ENCODE assay signal across 8 cellular contexts in genomic region chr1:93909146-93910050, GRCh38. TPM values are rescaled to one million over a fixed set of nuclear protein-coding genes. Genes with fewer than 3 reads are reported as not detected.
DNase-seq lines count a peak whose midpoint lies in the region; ATAC-seq and TF ChIP-seq lines count a peak whose summit lies in the region.

Gene GCLM (minus strand): TSS chr1:93909430. CDS start chr1:93909163, 267 bp downstream.

- peak; percentile 90 for ATAC-seq in GM19468 (IDR thresholded peaks at IDR 0.05; ENCODE audit: extremely low read depth, unreplicated experiment)

- no peaks in the 10 kb centered on the region for H3K4me1 ChIP-seq in Caco-2

- DNase-seq in Caco-2 (peak; percentile 86 to 91), HS-5 (ENCODE audit: low read depth) (peak; percentile 82), NOMO-1 treated with dmso at 0.1 percent for 144 hours (lab: John Stamatoyannopoulos, UW; ENCODE audit: unreplicated experiment) (peak; percentile 91), endothelial cell (ENCODE audit: low spot score) (peak; percentile 97), mesothelial cell of epicardium (ENCODE audit: low spot score in 2 of 2, unreplicated experiment in 2 of 2) (peak; percentile 86 to 95)
- DNase-seq in activated CD8-positive, alpha-beta memory T cell treated with anti-CD3 and anti-CD28 coated beads, Interleukin-2, amount 50 U/mL, for 24 hours (ENCODE audit: extremely low read depth), result peak; percentile 66
- peak; percentile 84 to 86 for DNase-seq in stimulated activated CD8-positive, alpha-beta memory T cell treated with anti-CD3 and anti-CD28 coated beads, Interleukin-15, amount 100 ng/mL, for 48 hours (ENCODE audit: low read depth in 2 of 2)

- H3K27ac Mint-ChIP-seq in Caco-2 (ENCODE audit: unreplicated experiment) (peak within 1 kb of the TSS; percentile 22), endothelial cell (ENCODE audit: unreplicated experiment) (peak within 1 kb of the TSS; percentile 86), mesothelial cell of epicardium (peak within 1 kb of the TSS; percentile 87)

- H3K9me3 Mint-ChIP-seq in Caco-2 (ENCODE audit: unreplicated experiment) (no peaks in the 10 kb centered on the region), endothelial cell (ENCODE audit: unreplicated experiment) (peaks cover 5% of the 10 kb centered on the region), mesothelial cell of epicardium (peaks cover 8% of the 10 kb centered on the region)

- POLR2A ChIA-PET in Caco-2 (lab: Charles Lee), result interaction anchor here (2.1 kb wide), 1 partner anchor 30 kb away, joined by 6 read pairs; no protein-coding TSS in a partner anchor

- H3K9me3 ChIP-seq in Caco-2, result no peaks in the 10 kb centered on the region

- TF ChIP-seq CTCF in Caco-2 (IDR thresholded peaks at IDR 0.05; ENCODE audit: insufficient read depth in 1 of 2, low read depth in 1 of 2, low read length in 1 of 2, severe bottlenecking in 1 of 2, unreplicated experiment in 1 of 2), result peak; percentile 59 to 76
- TF ChIP-seq CTCF in endothelial cell (IDR thresholded peaks at IDR 0.05; ENCODE audit: unreplicated experiment), result peak; percentile 94
- peak; percentile 75 for TF ChIP-seq CTCF in mesothelial cell of epicardium (IDR thresholded peaks at IDR 0.05; ENCODE audit: unreplicated experiment)

- peak within 1 kb of the TSS; percentile 82 for H3K4me3 Mint-ChIP-seq in Caco-2 (ENCODE audit: unreplicated experiment)
- H3K4me3 Mint-ChIP-seq in endothelial cell (ENCODE audit: unreplicated experiment), result peak within 1 kb of the TSS; percentile 94
- H3K4me3 Mint-ChIP-seq in mesothelial cell of epicardium, result peak within 1 kb of the TSS; percentile 80

- H3K36me3 Mint-ChIP-seq in Caco-2 (ENCODE audit: insufficient read depth, unreplicated experiment) (no peaks in the 10 kb centered on the region), endothelial cell (ENCODE audit: low read depth, unreplicated experiment) (peaks cover 9% of the 10 kb centered on the region), mesothelial cell of epicardium (no peaks in the 10 kb centered on the region)

- CTCF ChIA-PET in Caco-2 (lab: Charles Lee), result no interaction called here

- H3K27me3 ChIP-seq in Caco-2 (replicated peaks; ENCODE audit: control insufficient read depth, insufficient read depth, low read length), result no peaks in the 10 kb centered on the region

- H3K4me3 ChIP-seq in Caco-2 (ENCODE audit: low read depth, low read length), result peak within 1 kb of the TSS; percentile 40

- no peaks in the 10 kb centered on the region for H3K36me3 ChIP-seq in Caco-2 (ENCODE audit: control insufficient read depth, insufficient read depth, low read length)

- intact Hi-C loops in Caco-2 (cut with micrococcal nuclease; ENCODE audit: unreplicated experiment), result loop anchor here (2.0 kb wide), 2 partner anchors 23 to 31 kb away; partner anchors contain the start of gene DNTTIP2

- BruUV-seq in Caco-2 (replicated peaks; lab: Mats Ljungman, UMichigan), result no TSS peak

- H3K27me3 Mint-ChIP-seq in Caco-2 (ENCODE audit: insufficient read depth, unreplicated experiment) (peaks cover 9% of the 10 kb centered on the region), endothelial cell (ENCODE audit: unreplicated experiment) (peaks cover 8% of the 10 kb centered on the region), mesothelial cell of epicardium (ENCODE audit: low read depth) (peaks cover 5% of the 10 kb centered on the region)

- no peaks in the 10 kb centered on the region for H3K4me1 Mint-ChIP-seq in Caco-2 (ENCODE audit: low read depth, unreplicated experiment)
- H3K4me1 Mint-ChIP-seq in endothelial cell (ENCODE audit: unreplicated experiment), result peaks cover 15% of the 10 kb centered on the region
- H3K4me1 Mint-ChIP-seq in mesothelial cell of epicardium, result peaks cover 13% of the 10 kb centered on the region

RNA-seq across cellular contexts. Expression of gene GCLM, which starts in this region (rescaled TPM):
- total RNA-seq in Caco-2 (2022) (11.7 and 11.8 TPM in 2 replicates), endothelial cell (ENCODE audit: unreplicated experiment) (17.1 TPM), mesothelial cell of epicardium (8.7 to 9.0 TPM (median 8.9 TPM) in 3 replicates)

Comparison
In these comparisons a context has a peak if more than half of its experiments do, and no peak if none do; other contexts are left out.
1. Peak in every context shown above with its lines: DNase-seq, ATAC-seq and H3K4me3 ChIP-seq.
2. H3K27ac Mint-ChIP-seq: peak in every context shown above with its lines; median percentile 87 in mesothelial cell of epicardium; 86 in endothelial cell; 22 in Caco-2.